1 cellular context compared by ENCODE assay signal in the genomic region with DNA sequence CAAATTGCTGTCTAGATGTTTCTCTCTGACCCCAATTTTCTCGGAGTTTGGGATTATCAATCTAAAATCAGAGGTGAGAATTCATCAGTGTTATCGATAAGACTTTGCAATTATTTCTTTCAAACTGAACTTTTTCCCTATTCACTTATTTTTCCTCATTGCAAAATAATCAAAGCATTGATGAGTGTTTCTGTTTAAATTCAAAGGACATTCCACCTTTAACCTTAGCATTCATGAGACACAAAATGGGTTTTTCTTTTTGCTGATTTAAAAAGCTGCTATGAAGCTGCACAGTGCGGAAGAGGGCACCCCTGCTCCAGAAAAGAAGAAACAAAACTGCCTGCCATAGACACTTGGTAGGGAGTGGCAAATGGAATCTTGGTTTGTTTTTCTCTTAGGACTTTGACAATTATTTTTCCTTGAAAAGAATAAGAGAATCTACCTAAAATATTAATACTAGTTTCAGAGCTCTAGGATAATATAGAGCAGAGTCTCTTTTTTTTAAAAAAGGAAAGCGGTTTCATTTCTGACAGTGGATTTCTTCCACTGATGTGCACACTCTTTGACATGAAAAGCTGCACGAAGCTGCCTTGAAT.
TF ChIP-seq lines count a peak whose summit lies in the region.

No MANE protein-coding gene starts in this region.

TF ChIP-seq in K562, 482 proteins besides CTCF, POLR2A, EP300 and RAD21 (continued from another document):
- TF ChIP-seq, protein P1, sequence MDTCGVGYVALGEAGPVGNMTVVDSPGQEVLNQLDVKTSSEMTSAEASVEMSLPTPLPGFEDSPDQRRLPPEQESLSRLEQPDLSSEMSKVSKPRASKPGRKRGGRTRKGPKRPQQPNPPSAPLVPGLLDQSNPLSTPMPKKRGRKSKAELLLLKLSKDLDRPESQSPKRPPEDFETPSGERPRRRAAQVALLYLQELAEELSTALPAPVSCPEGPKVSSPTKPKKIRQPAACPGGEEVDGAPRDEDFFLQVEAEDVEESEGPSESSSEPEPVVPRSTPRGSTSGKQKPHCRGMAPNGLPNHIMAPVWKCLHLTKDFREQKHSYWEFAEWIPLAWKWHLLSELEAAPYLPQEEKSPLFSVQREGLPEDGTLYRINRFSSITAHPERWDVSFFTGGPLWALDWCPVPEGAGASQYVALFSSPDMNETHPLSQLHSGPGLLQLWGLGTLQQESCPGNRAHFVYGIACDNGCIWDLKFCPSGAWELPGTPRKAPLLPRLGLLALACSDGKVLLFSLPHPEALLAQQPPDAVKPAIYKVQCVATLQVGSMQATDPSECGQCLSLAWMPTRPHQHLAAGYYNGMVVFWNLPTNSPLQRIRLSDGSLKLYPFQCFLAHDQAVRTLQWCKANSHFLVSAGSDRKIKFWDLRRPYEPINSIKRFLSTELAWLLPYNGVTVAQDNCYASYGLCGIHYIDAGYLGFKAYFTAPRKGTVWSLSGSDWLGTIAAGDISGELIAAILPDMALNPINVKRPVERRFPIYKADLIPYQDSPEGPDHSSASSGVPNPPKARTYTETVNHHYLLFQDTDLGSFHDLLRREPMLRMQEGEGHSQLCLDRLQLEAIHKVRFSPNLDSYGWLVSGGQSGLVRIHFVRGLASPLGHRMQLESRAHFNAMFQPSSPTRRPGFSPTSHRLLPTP (IDR thresholded peaks at IDR 0.05; ENCODE audit: borderline replicate concordance, extremely low read depth, insufficient read length) = no peak
- TF ChIP-seq, protein P2, sequence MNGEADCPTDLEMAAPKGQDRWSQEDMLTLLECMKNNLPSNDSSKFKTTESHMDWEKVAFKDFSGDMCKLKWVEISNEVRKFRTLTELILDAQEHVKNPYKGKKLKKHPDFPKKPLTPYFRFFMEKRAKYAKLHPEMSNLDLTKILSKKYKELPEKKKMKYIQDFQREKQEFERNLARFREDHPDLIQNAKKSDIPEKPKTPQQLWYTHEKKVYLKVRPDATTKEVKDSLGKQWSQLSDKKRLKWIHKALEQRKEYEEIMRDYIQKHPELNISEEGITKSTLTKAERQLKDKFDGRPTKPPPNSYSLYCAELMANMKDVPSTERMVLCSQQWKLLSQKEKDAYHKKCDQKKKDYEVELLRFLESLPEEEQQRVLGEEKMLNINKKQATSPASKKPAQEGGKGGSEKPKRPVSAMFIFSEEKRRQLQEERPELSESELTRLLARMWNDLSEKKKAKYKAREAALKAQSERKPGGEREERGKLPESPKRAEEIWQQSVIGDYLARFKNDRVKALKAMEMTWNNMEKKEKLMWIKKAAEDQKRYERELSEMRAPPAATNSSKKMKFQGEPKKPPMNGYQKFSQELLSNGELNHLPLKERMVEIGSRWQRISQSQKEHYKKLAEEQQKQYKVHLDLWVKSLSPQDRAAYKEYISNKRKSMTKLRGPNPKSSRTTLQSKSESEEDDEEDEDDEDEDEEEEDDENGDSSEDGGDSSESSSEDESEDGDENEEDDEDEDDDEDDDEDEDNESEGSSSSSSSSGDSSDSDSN (IDR thresholded peaks at IDR 0.05; ENCODE audit: borderline replicate concordance in 1 of 2, low read depth in 2 of 2, low read length in 2 of 2) = no peak
- TF ChIP-seq MBD2 (IDR thresholded peaks at IDR 0.05; ENCODE audit: borderline replicate concordance, low read depth) = no peak
- TF ChIP-seq ZNF165 (CRISPR knock-in tag; IDR thresholded peaks at IDR 0.05; ENCODE audit: borderline replicate concordance) = 0 out of 2 replicates have a peak, but pooled peaks have one; percentile 54
- TF ChIP-seq ZNF133 (CRISPR knock-in tag; IDR thresholded peaks at IDR 0.05) = no peak
- TF ChIP-seq ZNF77 (CRISPR knock-in tag; IDR thresholded peaks at IDR 0.05) = no peak
- 0 out of 2 replicates have a peak, but pooled peaks have one; percentile 37 for TF ChIP-seq ZNF324 (CRISPR knock-in tag; IDR thresholded peaks at IDR 0.05)
- TF ChIP-seq ZNF253 (CRISPR knock-in tag; conservative IDR thresholded peaks at IDR 0.05) = no peak
- TF ChIP-seq RHOXF2B (CRISPR knock-in tag; conservative IDR thresholded peaks at IDR 0.05) = no peak
- TF ChIP-seq ZBTB5 (IDR thresholded peaks at IDR 0.05) = no peak
- no peak for TF ChIP-seq CREM (IDR thresholded peaks at IDR 0.05; ENCODE audit: low read depth)
- TF ChIP-seq MEIS2 (IDR thresholded peaks at IDR 0.05; ENCODE audit: partially characterized antibody) = no peak
- no peak for TF ChIP-seq NFIC (IDR thresholded peaks at IDR 0.05)
- peak; percentile 16; the same call in 1 of the 2 replicates for TF ChIP-seq ZFP1 (CRISPR knock-in tag; IDR thresholded peaks at IDR 0.05)
- TF ChIP-seq NFYB (IDR thresholded peaks at IDR 0.05; ENCODE audit: extremely low read depth, insufficient read length) = no peak
- TF ChIP-seq FOXJ2 (tag; IDR thresholded peaks at IDR 0.05) = no peak
- no peak for TF ChIP-seq PHB (CRISPR knock-in tag; IDR thresholded peaks at IDR 0.05)
- no peak for TF ChIP-seq CBX1 (IDR thresholded peaks at IDR 0.05; ENCODE audit: low read depth)
- TF ChIP-seq BRD4 (IDR thresholded peaks at IDR 0.05) = peak; percentile 99
